ENCODE assay signal across 9 cellular contexts in genomic region chr14:31510222-31510621, GRCh38. TPM values are rescaled to one million over a fixed set of nuclear protein-coding genes. Genes with fewer than 3 reads are reported as not detected.
A peak's percentile ranks its signal among the peaks of the same experiment; 100 is the strongest.
DNase-seq lines count a peak whose midpoint lies in the region; TF ChIP-seq lines count a peak whose summit lies in the region.
"Had no signal": no experiment of that assay in that cellular context is flagged by ENCODE, and none has a peak within 500 bp of the region (broad histone marks: within the 10 kb centered on the region; RNA-seq: fewer than 3 reads in every experiment).

No MANE protein-coding gene starts in this region.

- no peaks in the 10 kb centered on the region; the same call in 1 of the 2 replicates for H3K27me3 ChIP-seq in BJ (ENCODE audit: control insufficient read depth, insufficient read depth, low read length)
- H3K27me3 ChIP-seq in PC-9 (ENCODE audit: insufficient read depth, low read depth), result no peaks in the 10 kb centered on the region
- no peaks in the 10 kb centered on the region for H3K27me3 ChIP-seq in MG63

- no peaks in the 10 kb centered on the region for H3K79me2 ChIP-seq in PC-9 (ENCODE audit: low read depth)

- H3F3A ChIP-seq in PC-9 (ENCODE audit: insufficient read depth, low read depth), result no peaks in the 10 kb centered on the region

- no peak overlapping the region for H3K4me3 ChIP-seq in BJ (ENCODE audit: low read depth, low read length)
- H3K4me3 ChIP-seq in HFF-Myc (replicated peaks; ENCODE audit: low read depth, low read length), result no peak overlapping the region
- H3K4me3 ChIP-seq in PC-9, result no peak overlapping the region
- no peak overlapping the region for H3K4me3 ChIP-seq in MG63

- no peak overlapping the region for H3K4me2 ChIP-seq in PC-9

- BruUV-seq in PC-9 (replicated peaks; lab: Mats Ljungman, UMichigan), result no TSS peak

- no peak overlapping the region for H3K27ac ChIP-seq in PC-9

- POLR2A ChIA-PET in BJ (lab: Charles Lee) (no interaction called here), PC-9 (lab: Charles Lee; ENCODE audit: unreplicated experiment) (interaction anchor here (0.7 kb wide), 1 partner anchor 742 kb away, joined by 12 read pairs; no protein-coding TSS in a partner anchor)

- intact Hi-C loops in PC-9 (cut with micrococcal nuclease; ENCODE audit: unreplicated experiment), result loop anchor here (5.0 kb wide), 1 partner anchor 742 kb away; no protein-coding TSS in a partner anchor

- no peaks in the 10 kb centered on the region for H4K20me1 ChIP-seq in PC-9 (ENCODE audit: insufficient read depth)

- no peaks in the 10 kb centered on the region for H3K9me2 ChIP-seq in PC-9 (ENCODE audit: insufficient read depth)

- H3K36me3 ChIP-seq in BJ (ENCODE audit: control insufficient read depth, insufficient read depth, low read length), result no peaks in the 10 kb centered on the region
- H3K36me3 ChIP-seq in PC-9 (ENCODE audit: low read depth), result no peaks in the 10 kb centered on the region
- H3K36me3 ChIP-seq in MG63, result no peaks in the 10 kb centered on the region

- no peak for DNase-seq in BJ (ENCODE audit: low read depth)
- DNase-seq in HFF-Myc (ENCODE audit: extremely low read depth, low read depth), result no peak
- DNase-seq in PC-9, result no peak
- DNase-seq in fibroblast of the conjunctiva (ENCODE audit: low read depth), result peak; percentile 6
- peak; percentile 76 for DNase-seq in superior temporal gyrus (ENCODE audit: extremely low spot score)
- no peak for DNase-seq in T1000 (lab: John Stamatoyannopoulos, UW)
- no peak for DNase-seq in MG63
- DNase-seq in cerebellar nuclear complex (lab: John Stamatoyannopoulos, UW), result no peak

- H3K4me1 ChIP-seq in PC-9 (replicated peaks; ENCODE audit: insufficient read depth), result no peaks in the 10 kb centered on the region

- TF ChIP-seq CTCF in BJ (IDR thresholded peaks at IDR 0.05; ENCODE audit: insufficient read depth, low read depth, low read length) (peak; percentile 45), HFF-Myc (IDR thresholded peaks at IDR 0.05; ENCODE audit: low read depth, low read length, missing control alignments) (peak; percentile 13), PC-9 (conservative IDR thresholded peaks at IDR 0.05) (peak; percentile 81)

- no peak overlapping the region for H2AFZ ChIP-seq in PC-9

- H3K9me3 ChIP-seq in PC-9 (ENCODE audit: insufficient read depth, low read depth), result no peaks in the 10 kb centered on the region
- no peaks in the 10 kb centered on the region for H3K9me3 ChIP-seq in MG63

- CTCF ChIA-PET in BJ (lab: Yijun Ruan, JAX), result interaction anchor here (0.8 to 2.3 kb wide), 14 partner anchors 8 to 962 kb away, joined by 3 to 8 read pairs (median 4); no protein-coding TSS in a partner anchor
- CTCF ChIA-PET in PC-9 (lab: Charles Lee), result interaction anchor here (0.6 kb wide), 1 partner anchor 742 kb away, joined by 4 read pairs; no protein-coding TSS in a partner anchor

RNA-seq across cellular contexts. Expression of gene GPR33, which starts 22.4 kb away (rescaled TPM):
- not detected in 2 replicates for polyA plus RNA-seq in BJ (2011; rRNA removed)
- polyA minus RNA-seq in BJ (2011; rRNA and poly(A)+ RNA removed), result not detected in 2 replicates
- total RNA-seq in PC-9 (2021), result not detected in 2 replicates
- total RNA-seq in MG63 (2014; rRNA removed; shearing (Covaris generic); ENCODE audit: low replicate concordance), result not detected in 2 replicates
- polyA plus RNA-seq: esophagus had no signal

RNA-seq across cellular contexts. Expression of gene NUBPL, which starts 51.0 kb away (rescaled TPM):
- 3.3 and 6.6 TPM in 2 replicates for polyA plus RNA-seq in BJ (2011; rRNA removed)
- 4.7 and 6.3 TPM in 2 replicates for polyA minus RNA-seq in BJ (2011; rRNA and poly(A)+ RNA removed)
- 14.6 and 15.7 TPM in 2 replicates for total RNA-seq in PC-9 (2021)
- 10.9 and 20.6 TPM in 2 replicates for total RNA-seq in MG63 (2014; rRNA removed; shearing (Covaris generic); ENCODE audit: low replicate concordance)

RNA-seq across cellular contexts. Expression of gene DTD2, which starts 52.9 kb away (rescaled TPM):
- 16.4 and 20.3 TPM in 2 replicates for polyA plus RNA-seq in BJ (2011; rRNA removed)
- 7.3 and 8.4 TPM in 2 replicates for polyA minus RNA-seq in BJ (2011; rRNA and poly(A)+ RNA removed)
- total RNA-seq in PC-9 (2021), result 9.5 and 10.1 TPM in 2 replicates
- 15.5 and 28.0 TPM in 2 replicates for total RNA-seq in MG63 (2014; rRNA removed; shearing (Covaris generic); ENCODE audit: low replicate concordance)

Comparison
In these comparisons a context has a peak if more than half of its experiments do, and no peak if none do; other contexts are left out.
1. DNase-seq: peak in fibroblast of the conjunctiva (single experiment) and superior temporal gyrus (single experiment); none in BJ (single experiment), HFF-Myc (single experiment), PC-9 (0 of 2), T1000 (single experiment), MG63 (single experiment) and cerebellar nuclear complex (0 of 2).
2. CTCF ChIP-seq: peak in every context shown above with its lines; median percentile 81 in PC-9; 45 in BJ; 13 in HFF-Myc.